In the genomic region with DNA sequence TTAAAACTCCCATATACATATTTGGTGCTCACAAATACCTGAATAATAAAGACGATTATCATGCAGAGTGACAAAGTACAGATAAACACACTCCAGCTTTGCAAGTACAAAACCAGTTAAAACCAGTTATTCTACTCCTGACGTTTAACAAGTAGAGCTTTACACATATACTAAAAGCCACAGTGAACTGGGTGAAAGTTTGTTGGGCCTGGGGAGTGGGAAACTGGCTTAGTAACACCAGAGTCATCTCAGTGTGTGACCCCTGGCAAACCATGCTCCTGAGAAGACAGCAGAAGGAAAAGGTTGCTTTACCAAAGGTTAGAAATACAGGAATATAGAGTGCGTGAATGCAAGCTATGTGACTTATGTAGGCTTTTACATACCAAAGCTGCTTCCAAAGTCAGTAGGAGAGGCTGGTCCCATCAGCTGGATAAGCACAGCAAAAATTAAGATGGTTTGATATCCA, we compare ENCODE assay signal across 1 cellular context.
TF ChIP-seq lines count a peak whose summit lies in the region.

No MANE protein-coding gene starts in this region.

TF ChIP-seq in IMR-90, 13 proteins besides CTCF, POLR2A, EP300 and RAD21 (continued from another document):
- TF ChIP-seq, protein P1, sequence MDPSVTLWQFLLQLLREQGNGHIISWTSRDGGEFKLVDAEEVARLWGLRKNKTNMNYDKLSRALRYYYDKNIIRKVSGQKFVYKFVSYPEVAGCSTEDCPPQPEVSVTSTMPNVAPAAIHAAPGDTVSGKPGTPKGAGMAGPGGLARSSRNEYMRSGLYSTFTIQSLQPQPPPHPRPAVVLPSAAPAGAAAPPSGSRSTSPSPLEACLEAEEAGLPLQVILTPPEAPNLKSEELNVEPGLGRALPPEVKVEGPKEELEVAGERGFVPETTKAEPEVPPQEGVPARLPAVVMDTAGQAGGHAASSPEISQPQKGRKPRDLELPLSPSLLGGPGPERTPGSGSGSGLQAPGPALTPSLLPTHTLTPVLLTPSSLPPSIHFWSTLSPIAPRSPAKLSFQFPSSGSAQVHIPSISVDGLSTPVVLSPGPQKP (IDR thresholded peaks at IDR 0.05; ENCODE audit: borderline replicate concordance, low read depth, low read length), result no peak
